ENCODE assay signal across 1 cellular context in the genomic region with DNA sequence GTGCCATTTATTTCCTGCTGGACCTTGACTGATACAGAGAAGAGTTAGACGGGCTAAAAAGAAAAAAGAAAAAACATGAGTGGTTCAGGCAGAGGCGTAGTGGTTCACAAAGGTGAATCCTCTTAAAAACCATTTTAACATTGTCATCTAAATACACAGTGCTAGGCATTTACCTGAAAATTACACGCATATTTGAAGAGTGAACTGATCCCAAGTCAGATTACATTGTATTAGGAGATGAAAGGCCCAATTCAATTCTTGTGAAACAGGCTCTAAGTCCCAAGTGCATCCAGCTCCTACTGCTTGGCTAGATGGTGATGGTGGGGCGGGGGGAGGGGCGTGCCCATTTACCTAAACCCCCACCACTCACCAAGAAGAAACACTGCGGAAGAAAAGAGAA.
A peak's percentile ranks its signal among the peaks of the same experiment; 100 is the strongest.
TF ChIP-seq lines count a peak whose summit lies in the region.

No MANE protein-coding gene starts in this region.

TF ChIP-seq in HepG2, 621 proteins besides CTCF, POLR2A, EP300 and RAD21 (continued from another document and continues in another):
- TF ChIP-seq, protein P1, sequence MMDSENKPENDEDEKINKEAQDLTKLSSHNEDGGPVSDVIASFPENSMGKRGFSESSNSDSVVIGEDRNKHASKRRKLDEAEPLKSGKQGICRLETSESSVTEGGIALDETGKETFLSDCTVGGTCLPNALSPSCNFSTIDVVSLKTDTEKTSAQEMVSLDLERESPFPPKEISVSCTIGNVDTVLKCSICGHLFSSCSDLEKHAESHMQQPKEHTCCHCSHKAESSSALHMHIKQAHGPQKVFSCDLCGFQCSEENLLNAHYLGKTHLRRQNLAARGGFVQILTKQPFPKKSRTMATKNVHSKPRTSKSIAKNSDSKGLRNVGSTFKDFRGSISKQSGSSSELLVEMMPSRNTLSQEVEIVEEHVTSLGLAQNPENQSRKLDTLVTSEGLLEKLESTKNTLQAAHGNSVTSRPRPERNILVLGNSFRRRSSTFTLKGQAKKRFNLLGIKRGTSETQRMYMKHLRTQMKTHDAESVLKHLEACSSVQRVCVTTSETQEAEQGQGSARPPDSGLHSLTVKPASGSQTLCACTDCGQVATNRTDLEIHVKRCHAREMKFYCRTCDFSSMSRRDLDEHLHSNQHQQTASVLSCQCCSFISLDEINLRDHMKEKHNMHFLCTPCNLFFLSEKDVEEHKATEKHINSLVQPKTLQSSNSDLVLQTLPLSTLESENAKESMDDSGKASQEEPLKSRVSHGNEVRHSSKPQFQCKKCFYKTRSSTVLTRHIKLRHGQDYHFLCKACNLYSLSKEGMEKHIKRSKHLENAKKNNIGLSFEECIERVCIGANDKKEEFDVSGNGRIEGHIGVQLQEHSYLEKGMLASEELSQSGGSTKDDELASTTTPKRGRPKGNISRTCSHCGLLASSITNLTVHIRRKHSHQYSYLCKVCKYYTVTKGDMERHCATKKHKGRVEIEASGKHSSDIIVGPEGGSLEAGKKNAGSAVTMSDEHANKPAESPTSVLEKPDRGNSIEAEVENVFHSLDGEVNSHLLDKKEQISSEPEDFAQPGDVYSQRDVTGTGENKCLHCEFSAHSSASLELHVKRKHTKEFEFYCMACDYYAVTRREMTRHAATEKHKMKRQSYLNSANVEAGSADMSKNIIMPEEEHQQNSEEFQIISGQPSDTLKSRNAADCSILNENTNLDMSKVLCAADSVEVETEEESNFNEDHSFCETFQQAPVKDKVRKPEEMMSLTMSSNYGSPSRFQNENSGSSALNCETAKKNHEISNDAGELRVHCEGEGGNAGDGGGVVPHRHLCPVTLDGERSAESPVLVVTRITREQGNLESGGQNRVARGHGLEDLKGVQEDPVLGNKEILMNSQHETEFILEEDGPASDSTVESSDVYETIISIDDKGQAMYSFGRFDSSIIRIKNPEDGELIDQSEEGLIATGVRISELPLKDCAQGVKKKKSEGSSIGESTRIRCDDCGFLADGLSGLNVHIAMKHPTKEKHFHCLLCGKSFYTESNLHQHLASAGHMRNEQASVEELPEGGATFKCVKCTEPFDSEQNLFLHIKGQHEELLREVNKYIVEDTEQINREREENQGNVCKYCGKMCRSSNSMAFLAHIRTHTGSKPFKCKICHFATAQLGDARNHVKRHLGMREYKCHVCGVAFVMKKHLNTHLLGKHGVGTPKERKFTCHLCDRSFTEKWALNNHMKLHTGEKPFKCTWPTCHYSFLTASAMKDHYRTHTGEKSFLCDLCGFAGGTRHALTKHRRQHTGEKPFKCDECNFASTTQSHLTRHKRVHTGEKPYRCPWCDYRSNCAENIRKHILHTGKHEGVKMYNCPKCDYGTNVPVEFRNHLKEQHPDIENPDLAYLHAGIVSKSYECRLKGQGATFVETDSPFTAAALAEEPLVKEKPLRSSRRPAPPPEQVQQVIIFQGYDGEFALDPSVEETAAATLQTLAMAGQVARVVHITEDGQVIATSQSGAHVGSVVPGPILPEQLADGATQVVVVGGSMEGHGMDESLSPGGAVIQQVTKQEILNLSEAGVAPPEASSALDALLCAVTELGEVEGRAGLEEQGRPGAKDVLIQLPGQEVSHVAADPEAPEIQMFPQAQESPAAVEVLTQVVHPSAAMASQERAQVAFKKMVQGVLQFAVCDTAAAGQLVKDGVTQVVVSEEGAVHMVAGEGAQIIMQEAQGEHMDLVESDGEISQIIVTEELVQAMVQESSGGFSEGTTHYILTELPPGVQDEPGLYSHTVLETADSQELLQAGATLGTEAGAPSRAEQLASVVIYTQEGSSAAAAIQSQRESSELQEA (CRISPR knock-in tag; IDR thresholded peaks at IDR 0.05; ENCODE audit: not compliant biosample characterization) = no peak
- TF ChIP-seq ZNF264 (CRISPR knock-in tag; IDR thresholded peaks at IDR 0.05) (0 out of 2 replicates have a peak, but pooled peaks have one; percentile 24), ARNT2 (CRISPR knock-in tag; IDR thresholded peaks at IDR 0.05; ENCODE audit: low read depth) (no peak), MEIS1 (CRISPR knock-in tag; IDR thresholded peaks at IDR 0.05; ENCODE audit: borderline replicate concordance) (no peak), ZNF530 (CRISPR knock-in tag; IDR thresholded peaks at IDR 0.05; ENCODE audit: low read depth) (no peak), ELF1 (CRISPR knock-in tag; IDR thresholded peaks at IDR 0.05) (no peak), NCOR1 (IDR thresholded peaks at IDR 0.05; ENCODE audit: borderline replicate concordance, low read length) (peak; percentile 81; the same call in 1 of the 2 replicates), ERF (CRISPR knock-in tag; IDR thresholded peaks at IDR 0.05) (no peak), MIER2 (CRISPR knock-in tag; IDR thresholded peaks at IDR 0.05) (peak; percentile 71; the same call in 1 of the 2 replicates), REXO4 (CRISPR knock-in tag; IDR thresholded peaks at IDR 0.05; ENCODE audit: borderline replicate concordance) (no peak)
- TF ChIP-seq, protein P2, sequence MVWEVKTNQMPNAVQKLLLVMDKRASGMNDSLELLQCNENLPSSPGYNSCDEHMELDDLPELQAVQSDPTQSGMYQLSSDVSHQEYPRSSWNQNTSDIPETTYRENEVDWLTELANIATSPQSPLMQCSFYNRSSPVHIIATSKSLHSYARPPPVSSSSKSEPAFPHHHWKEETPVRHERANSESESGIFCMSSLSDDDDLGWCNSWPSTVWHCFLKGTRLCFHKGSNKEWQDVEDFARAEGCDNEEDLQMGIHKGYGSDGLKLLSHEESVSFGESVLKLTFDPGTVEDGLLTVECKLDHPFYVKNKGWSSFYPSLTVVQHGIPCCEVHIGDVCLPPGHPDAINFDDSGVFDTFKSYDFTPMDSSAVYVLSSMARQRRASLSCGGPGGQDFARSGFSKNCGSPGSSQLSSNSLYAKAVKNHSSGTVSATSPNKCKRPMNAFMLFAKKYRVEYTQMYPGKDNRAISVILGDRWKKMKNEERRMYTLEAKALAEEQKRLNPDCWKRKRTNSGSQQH (CRISPR knock-in tag; IDR thresholded peaks at IDR 0.05; ENCODE audit: low read depth) = no peak
- TF ChIP-seq, protein P3, sequence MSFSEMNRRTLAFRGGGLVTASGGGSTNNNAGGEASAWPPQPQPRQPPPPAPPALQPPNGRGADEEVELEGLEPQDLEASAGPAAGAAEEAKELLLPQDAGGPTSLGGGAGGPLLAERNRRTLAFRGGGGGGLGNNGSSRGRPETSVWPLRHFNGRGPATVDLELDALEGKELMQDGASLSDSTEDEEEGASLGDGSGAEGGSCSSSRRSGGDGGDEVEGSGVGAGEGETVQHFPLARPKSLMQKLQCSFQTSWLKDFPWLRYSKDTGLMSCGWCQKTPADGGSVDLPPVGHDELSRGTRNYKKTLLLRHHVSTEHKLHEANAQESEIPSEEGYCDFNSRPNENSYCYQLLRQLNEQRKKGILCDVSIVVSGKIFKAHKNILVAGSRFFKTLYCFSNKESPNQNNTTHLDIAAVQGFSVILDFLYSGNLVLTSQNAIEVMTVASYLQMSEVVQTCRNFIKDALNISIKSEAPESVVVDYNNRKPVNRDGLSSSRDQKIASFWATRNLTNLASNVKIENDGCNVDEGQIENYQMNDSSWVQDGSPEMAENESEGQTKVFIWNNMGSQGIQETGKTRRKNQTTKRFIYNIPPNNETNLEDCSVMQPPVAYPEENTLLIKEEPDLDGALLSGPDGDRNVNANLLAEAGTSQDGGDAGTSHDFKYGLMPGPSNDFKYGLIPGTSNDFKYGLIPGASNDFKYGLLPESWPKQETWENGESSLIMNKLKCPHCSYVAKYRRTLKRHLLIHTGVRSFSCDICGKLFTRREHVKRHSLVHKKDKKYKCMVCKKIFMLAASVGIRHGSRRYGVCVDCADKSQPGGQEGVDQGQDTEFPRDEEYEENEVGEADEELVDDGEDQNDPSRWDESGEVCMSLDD (CRISPR knock-in tag; IDR thresholded peaks at IDR 0.05; ENCODE audit: borderline replicate concordance) = no peak
- TF ChIP-seq, protein P4, sequence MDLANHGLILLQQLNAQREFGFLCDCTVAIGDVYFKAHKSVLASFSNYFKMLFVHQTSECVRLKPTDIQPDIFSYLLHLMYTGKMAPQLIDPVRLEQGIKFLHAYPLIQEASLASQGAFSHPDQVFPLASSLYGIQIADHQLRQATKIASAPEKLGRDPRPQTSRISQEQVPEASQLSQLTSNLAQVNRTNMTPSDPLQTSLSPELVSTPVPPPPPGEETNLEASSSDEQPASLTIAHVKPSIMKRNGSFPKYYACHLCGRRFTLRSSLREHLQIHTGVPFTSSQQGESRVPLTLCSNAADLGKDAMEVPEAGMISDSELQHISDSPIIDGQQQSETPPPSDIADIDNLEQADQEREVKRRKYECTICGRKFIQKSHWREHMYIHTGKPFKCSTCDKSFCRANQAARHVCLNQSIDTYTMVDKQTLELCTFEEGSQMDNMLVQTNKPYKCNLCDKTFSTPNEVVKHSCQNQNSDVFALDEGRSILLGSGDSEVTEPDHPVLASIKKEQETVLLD (CRISPR knock-in tag; IDR thresholded peaks at IDR 0.05; ENCODE audit: low read depth) = no peak
- TF ChIP-seq, protein P5, sequence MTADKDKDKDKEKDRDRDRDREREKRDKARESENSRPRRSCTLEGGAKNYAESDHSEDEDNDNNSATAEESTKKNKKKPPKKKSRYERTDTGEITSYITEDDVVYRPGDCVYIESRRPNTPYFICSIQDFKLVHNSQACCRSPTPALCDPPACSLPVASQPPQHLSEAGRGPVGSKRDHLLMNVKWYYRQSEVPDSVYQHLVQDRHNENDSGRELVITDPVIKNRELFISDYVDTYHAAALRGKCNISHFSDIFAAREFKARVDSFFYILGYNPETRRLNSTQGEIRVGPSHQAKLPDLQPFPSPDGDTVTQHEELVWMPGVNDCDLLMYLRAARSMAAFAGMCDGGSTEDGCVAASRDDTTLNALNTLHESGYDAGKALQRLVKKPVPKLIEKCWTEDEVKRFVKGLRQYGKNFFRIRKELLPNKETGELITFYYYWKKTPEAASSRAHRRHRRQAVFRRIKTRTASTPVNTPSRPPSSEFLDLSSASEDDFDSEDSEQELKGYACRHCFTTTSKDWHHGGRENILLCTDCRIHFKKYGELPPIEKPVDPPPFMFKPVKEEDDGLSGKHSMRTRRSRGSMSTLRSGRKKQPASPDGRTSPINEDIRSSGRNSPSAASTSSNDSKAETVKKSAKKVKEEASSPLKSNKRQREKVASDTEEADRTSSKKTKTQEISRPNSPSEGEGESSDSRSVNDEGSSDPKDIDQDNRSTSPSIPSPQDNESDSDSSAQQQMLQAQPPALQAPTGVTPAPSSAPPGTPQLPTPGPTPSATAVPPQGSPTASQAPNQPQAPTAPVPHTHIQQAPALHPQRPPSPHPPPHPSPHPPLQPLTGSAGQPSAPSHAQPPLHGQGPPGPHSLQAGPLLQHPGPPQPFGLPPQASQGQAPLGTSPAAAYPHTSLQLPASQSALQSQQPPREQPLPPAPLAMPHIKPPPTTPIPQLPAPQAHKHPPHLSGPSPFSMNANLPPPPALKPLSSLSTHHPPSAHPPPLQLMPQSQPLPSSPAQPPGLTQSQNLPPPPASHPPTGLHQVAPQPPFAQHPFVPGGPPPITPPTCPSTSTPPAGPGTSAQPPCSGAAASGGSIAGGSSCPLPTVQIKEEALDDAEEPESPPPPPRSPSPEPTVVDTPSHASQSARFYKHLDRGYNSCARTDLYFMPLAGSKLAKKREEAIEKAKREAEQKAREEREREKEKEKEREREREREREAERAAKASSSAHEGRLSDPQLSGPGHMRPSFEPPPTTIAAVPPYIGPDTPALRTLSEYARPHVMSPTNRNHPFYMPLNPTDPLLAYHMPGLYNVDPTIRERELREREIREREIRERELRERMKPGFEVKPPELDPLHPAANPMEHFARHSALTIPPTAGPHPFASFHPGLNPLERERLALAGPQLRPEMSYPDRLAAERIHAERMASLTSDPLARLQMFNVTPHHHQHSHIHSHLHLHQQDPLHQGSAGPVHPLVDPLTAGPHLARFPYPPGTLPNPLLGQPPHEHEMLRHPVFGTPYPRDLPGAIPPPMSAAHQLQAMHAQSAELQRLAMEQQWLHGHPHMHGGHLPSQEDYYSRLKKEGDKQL (CRISPR knock-in tag; IDR thresholded peaks at IDR 0.05; ENCODE audit: low read depth) = peak; percentile 42; the same call in 1 of the 2 replicates
- TF ChIP-seq, protein P6, sequence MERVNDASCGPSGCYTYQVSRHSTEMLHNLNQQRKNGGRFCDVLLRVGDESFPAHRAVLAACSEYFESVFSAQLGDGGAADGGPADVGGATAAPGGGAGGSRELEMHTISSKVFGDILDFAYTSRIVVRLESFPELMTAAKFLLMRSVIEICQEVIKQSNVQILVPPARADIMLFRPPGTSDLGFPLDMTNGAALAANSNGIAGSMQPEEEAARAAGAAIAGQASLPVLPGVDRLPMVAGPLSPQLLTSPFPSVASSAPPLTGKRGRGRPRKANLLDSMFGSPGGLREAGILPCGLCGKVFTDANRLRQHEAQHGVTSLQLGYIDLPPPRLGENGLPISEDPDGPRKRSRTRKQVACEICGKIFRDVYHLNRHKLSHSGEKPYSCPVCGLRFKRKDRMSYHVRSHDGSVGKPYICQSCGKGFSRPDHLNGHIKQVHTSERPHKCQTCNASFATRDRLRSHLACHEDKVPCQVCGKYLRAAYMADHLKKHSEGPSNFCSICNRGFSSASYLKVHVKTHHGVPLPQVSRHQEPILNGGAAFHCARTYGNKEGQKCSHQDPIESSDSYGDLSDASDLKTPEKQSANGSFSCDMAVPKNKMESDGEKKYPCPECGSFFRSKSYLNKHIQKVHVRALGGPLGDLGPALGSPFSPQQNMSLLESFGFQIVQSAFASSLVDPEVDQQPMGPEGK (CRISPR knock-in tag; IDR thresholded peaks at IDR 0.05) = peak; percentile 78
- TF ChIP-seq, protein P7, sequence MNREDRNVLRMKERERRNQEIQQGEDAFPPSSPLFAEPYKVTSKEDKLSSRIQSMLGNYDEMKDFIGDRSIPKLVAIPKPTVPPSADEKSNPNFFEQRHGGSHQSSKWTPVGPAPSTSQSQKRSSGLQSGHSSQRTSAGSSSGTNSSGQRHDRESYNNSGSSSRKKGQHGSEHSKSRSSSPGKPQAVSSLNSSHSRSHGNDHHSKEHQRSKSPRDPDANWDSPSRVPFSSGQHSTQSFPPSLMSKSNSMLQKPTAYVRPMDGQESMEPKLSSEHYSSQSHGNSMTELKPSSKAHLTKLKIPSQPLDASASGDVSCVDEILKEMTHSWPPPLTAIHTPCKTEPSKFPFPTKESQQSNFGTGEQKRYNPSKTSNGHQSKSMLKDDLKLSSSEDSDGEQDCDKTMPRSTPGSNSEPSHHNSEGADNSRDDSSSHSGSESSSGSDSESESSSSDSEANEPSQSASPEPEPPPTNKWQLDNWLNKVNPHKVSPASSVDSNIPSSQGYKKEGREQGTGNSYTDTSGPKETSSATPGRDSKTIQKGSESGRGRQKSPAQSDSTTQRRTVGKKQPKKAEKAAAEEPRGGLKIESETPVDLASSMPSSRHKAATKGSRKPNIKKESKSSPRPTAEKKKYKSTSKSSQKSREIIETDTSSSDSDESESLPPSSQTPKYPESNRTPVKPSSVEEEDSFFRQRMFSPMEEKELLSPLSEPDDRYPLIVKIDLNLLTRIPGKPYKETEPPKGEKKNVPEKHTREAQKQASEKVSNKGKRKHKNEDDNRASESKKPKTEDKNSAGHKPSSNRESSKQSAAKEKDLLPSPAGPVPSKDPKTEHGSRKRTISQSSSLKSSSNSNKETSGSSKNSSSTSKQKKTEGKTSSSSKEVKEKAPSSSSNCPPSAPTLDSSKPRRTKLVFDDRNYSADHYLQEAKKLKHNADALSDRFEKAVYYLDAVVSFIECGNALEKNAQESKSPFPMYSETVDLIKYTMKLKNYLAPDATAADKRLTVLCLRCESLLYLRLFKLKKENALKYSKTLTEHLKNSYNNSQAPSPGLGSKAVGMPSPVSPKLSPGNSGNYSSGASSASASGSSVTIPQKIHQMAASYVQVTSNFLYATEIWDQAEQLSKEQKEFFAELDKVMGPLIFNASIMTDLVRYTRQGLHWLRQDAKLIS (CRISPR knock-in tag; IDR thresholded peaks at IDR 0.05) = no peak
